In the genomic region with DNA sequence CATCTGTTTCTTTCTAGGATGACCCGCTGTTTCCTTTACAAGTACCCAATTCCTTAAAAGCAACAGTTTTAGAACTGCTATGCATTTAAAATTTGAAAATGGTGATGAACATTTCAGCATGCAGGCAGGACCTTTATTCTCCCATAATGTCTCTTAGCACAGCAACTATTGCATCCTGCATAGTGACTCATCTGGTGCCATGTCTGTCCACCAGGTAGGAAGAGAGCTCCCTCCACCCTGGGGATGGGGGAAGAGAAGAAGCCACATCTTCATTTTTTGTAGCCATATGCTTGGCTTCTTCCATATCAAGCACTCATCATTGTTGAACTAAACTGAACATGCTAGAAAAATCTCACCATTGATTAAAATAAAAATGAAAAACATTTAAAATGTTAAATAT, we compare ENCODE assay signal across 30 cellular contexts. TPM values are rescaled to one million over a fixed set of nuclear protein-coding genes. Genes with fewer than 3 reads are reported as not detected.
DNase-seq lines count a peak whose midpoint lies in the region; ATAC-seq, FAIRE-seq and TF ChIP-seq lines count a peak whose summit lies in the region.
"Had no signal": no experiment of that assay in that cellular context is flagged by ENCODE, and none has a peak within 500 bp of the region (broad histone marks: within the 10 kb centered on the region; RNA-seq: fewer than 3 reads in every experiment).

No MANE protein-coding gene starts in this region.

- H2AFZ ChIP-seq in K562 (ENCODE audit: low read depth, low read length): no peak overlapping the region

- H3K36me3 ChIP-seq in K562 (ENCODE audit: control insufficient read depth, insufficient read depth, low read length) (no peaks in the 10 kb centered on the region), A673 (ENCODE audit: insufficient read depth, low read length, poor library complexity, severe bottlenecking) (no peaks in the 10 kb centered on the region)
- H3K36me3 ChIP-seq: breast epithelium, MG63, transverse colon had no signal

- TF ChIP-seq POLR2A in GM12892 (IDR thresholded peaks at IDR 0.05; ENCODE audit: low read depth, low read length) (no peak), K562 (conservative IDR thresholded peaks at IDR 0.05) (no peak)

- 89% methylated on average over 1 of the region's 1 CpG for WGBS in K562 (ENCODE audit: insufficient coverage, low coverage, missing lambda C conversion rate)

- peaks cover 11% of the 10 kb centered on the region for H3K9me3 Mint-ChIP-seq in activated CD4-positive, alpha-beta T cell treated with anti-CD3 and anti-CD28 coated beads, Interleukin-2, amount 10 ng/mL, durations not matched to agents 7 days and 5 days
- H3K9me3 Mint-ChIP-seq: CD4-positive, alpha-beta T cell; IgD-negative memory B cell had no signal

- no peaks in the 10 kb centered on the region; a peak in 1 of 5 replicates for H3K4me1 ChIP-seq in K562 (replicated peaks in 1 of 2; ENCODE audit: control insufficient read depth in 2 of 2, insufficient read depth in 2 of 2, low read length in 2 of 2)
- H3K4me1 ChIP-seq in A673 (ENCODE audit: insufficient read depth, low read length, poor library complexity, severe bottlenecking): no peaks in the 10 kb centered on the region
- H3K4me1 ChIP-seq: breast epithelium, transverse colon had no signal

- no peaks in the 10 kb centered on the region for H3K27me3 Mint-ChIP-seq in activated CD4-positive, alpha-beta T cell treated with anti-CD3 and anti-CD28 coated beads, Interleukin-2, amount 10 ng/mL, durations not matched to agents 7 days and 5 days
- H3K27me3 Mint-ChIP-seq: activated CD4-positive, alpha-beta T cell treated with anti-CD3 and anti-CD28 coated beads for 36 hours; CD4-positive, alpha-beta T cell; IgD-negative memory B cell; naive thymus-derived CD8-positive, alpha-beta T cell had no signal

- BruUV-seq in K562 (replicated peaks; lab: Mats Ljungman, UMichigan) (no TSS peak), A673 (replicated peaks; lab: Mats Ljungman, UMichigan) (no TSS peak)

- CTCF ChIA-PET in activated CD4-positive, alpha-beta T cell treated with anti-CD3 and anti-CD28 coated beads, Interleukin-2, amount 10 ng/mL, durations not matched to agents 7 days and 5 days (lab: Charles Lee): interaction anchor here (0.7 to 2.2 kb wide), 5 partner anchors 8 to 16 kb away, joined by 3 to 10 read pairs (median 3); no protein-coding TSS in a partner anchor
- CTCF ChIA-PET in K562 (lab: Yijun Ruan, JAX; ENCODE audit: low intra/inter-chr PET ratio): no interaction called here
- CTCF ChIA-PET in A673 (lab: Charles Lee): no interaction called here

- 0 out of 3 replicates have a peak, but pooled peaks have one; percentile 51 for ATAC-seq in K562
- ATAC-seq in GM19328 (IDR thresholded peaks at IDR 0.05; ENCODE audit: unreplicated experiment): no peak
- ATAC-seq: activated CD4-positive, alpha-beta T cell treated with anti-CD3 and anti-CD28 coated beads for 36 hours; left ventricle myocardium superior; naive thymus-derived CD8-positive, alpha-beta T cell had no signal

- DNase-seq in activated CD4-positive, alpha-beta T cell treated with anti-CD3 and anti-CD28 coated beads, Interleukin-2, amount 10 ng/mL, durations not matched to agents 7 days and 5 days: no peak
- no peak for DNase-seq in activated CD4-positive, alpha-beta T cell treated with anti-CD3 and anti-CD28 coated beads, Interleukin-2, amount 50 U/mL, for 48 hours
- DNase-seq in GM12892 (ENCODE audit: insufficient read length) (no peak), RCC 7860 (ENCODE audit: low spot score) (peak; percentile 33), K562 (ENCODE audit: extremely low read depth in 1 of 4, low spot score in 3 of 4) (no peak), NCI-H1436 (lab: John Stamatoyannopoulos, UW) (no peak), A673 (ENCODE audit: low spot score) (no peak)
- DNase-seq: activated CD4-positive, alpha-beta T cell treated with anti-CD3 and anti-CD28 coated beads for 36 hours; activated CD8-positive, alpha-beta memory T cell treated with anti-CD3 and anti-CD28 coated beads, Interleukin-2, amount 50 U/mL, for 48 hours; activated naive CD4-positive, alpha-beta T cell; AML-193; CD4-positive, alpha-beta T cell; glutamatergic neuron; HCEC 1CT; left ventricle myocardium superior; MG63; midbrain; naive thymus-derived CD8-positive, alpha-beta T cell; NCI-H1105 treated with DMSO at 0.1 percent for 48 hours; NCI-H2029 treated with DMSO at 0.1 percent for 48 hours; NCI-H69; transverse colon had no signal

- POLR2A ChIA-PET in activated CD4-positive, alpha-beta T cell treated with anti-CD3 and anti-CD28 coated beads, Interleukin-2, amount 10 ng/mL, durations not matched to agents 7 days and 5 days (lab: Charles Lee): interaction anchor here (0.7 kb wide), 1 partner anchor 9 kb away, joined by 3 read pairs; no protein-coding TSS in a partner anchor
- POLR2A ChIA-PET in K562 (lab: Yijun Ruan, JAX): no interaction called here
- POLR2A ChIA-PET in A673 (lab: Charles Lee; ENCODE audit: low non-redundant PET): no interaction called here

- H3K4me1 Mint-ChIP-seq in activated CD4-positive, alpha-beta T cell treated with anti-CD3 and anti-CD28 coated beads, Interleukin-2, amount 10 ng/mL, durations not matched to agents 7 days and 5 days: peaks cover 69% of the 10 kb centered on the region

- no peaks in the 10 kb centered on the region for H3K79me2 ChIP-seq in K562 (ENCODE audit: control insufficient read depth, insufficient read depth, low read length)

- intact Hi-C loops in K562 (cut with micrococcal nuclease) (no loop called here), A673 (cut with micrococcal nuclease; ENCODE audit: unreplicated experiment) (no loop called here)

- FAIRE-seq in GM12892 (lab: Jason Lieb, UNC) (peak; percentile 90), RCC 7860 (lab: Jason Lieb, UNC) (peak; percentile 26), K562 (lab: Jason Lieb, UNC) (no peak)
- FAIRE-seq: A204.1, D721Med had no signal

- H3K27ac ChIP-seq in K562 (ENCODE audit: extremely low read depth, low read depth, low read length) (no peak overlapping the region), A673 (ENCODE audit: low read depth, low read length, poor library complexity, severe bottlenecking) (no peak overlapping the region)
- H3K27ac ChIP-seq: breast epithelium, SK-N-MC had no signal

- peak overlapping the region; percentile 90 for H3K27ac Mint-ChIP-seq in activated CD4-positive, alpha-beta T cell treated with anti-CD3 and anti-CD28 coated beads, Interleukin-2, amount 10 ng/mL, durations not matched to agents 7 days and 5 days
- H3K27ac Mint-ChIP-seq: activated CD4-positive, alpha-beta T cell treated with anti-CD3 and anti-CD28 coated beads for 36 hours; CD4-positive, alpha-beta T cell; IgD-negative memory B cell had no signal

- H3K27me3 ChIP-seq in K562 (ENCODE audit: control insufficient read depth in 2 of 2, insufficient read depth in 2 of 2, low read length in 2 of 2): no peaks in the 10 kb centered on the region
- H3K27me3 ChIP-seq in A673 (replicated peaks; ENCODE audit: insufficient read depth, low read depth, low read length, poor library complexity): peaks cover 22% of the 10 kb centered on the region
- H3K27me3 ChIP-seq: breast epithelium, MG63, transverse colon had no signal

- in situ Hi-C loops in K562 (cut with MboI): no loop called here

- no peaks in the 10 kb centered on the region for H4K20me1 ChIP-seq in K562 (replicated peaks; ENCODE audit: control insufficient read depth, insufficient read depth, low read length)

- no peak for TF ChIP-seq EP300 in K562 (IDR thresholded peaks at IDR 0.05; ENCODE audit: low read length)

- peaks cover 45% of the 10 kb centered on the region for H3K36me3 Mint-ChIP-seq in activated CD4-positive, alpha-beta T cell treated with anti-CD3 and anti-CD28 coated beads, Interleukin-2, amount 10 ng/mL, durations not matched to agents 7 days and 5 days (ENCODE audit: low read depth)
- H3K36me3 Mint-ChIP-seq: naive thymus-derived CD8-positive, alpha-beta T cell had no signal

- H3K4me3 ChIP-seq in K562 (no peak overlapping the region), A673 (ENCODE audit: low read depth, low read length, poor library complexity, severe bottlenecking) (no peak overlapping the region)
- H3K4me3 ChIP-seq: breast epithelium, MG63, SK-N-MC, transverse colon had no signal

- H3K9me3 ChIP-seq in K562 (replicated peaks; ENCODE audit: control insufficient read depth, insufficient read depth, low read depth, low read length) (no peaks in the 10 kb centered on the region), A673 (ENCODE audit: low read depth, low read length, poor library complexity, severe bottlenecking) (no peaks in the 10 kb centered on the region)
- H3K9me3 ChIP-seq: breast epithelium, MG63, transverse colon had no signal

- no peaks in the 10 kb centered on the region for H3K9me1 ChIP-seq in K562 (ENCODE audit: control insufficient read depth, insufficient read depth, low read length)

- TF ChIP-seq RAD21 in K562 (CRISPR knock-in tag; conservative IDR thresholded peaks at IDR 0.05 in 1 of 2, IDR thresholded peaks at IDR 0.05 in 1 of 2): no peak

- no peak overlapping the region for H3K4me2 ChIP-seq in K562 (ENCODE audit: insufficient read depth, low read length)

- TF ChIP-seq CTCF in K562 (IDR thresholded peaks at IDR 0.05 in 2 of 3, conservative IDR thresholded peaks at IDR 0.05 in 1 of 3; ENCODE audit: insufficient read depth in 2 of 3, low read depth in 1 of 3, low read length in 3 of 3) (no peak), A673 (conservative IDR thresholded peaks at IDR 0.05; ENCODE audit: low read depth, low read length) (no peak)

- no peak overlapping the region for H3K4me3 Mint-ChIP-seq in activated CD4-positive, alpha-beta T cell treated with anti-CD3 and anti-CD28 coated beads, Interleukin-2, amount 10 ng/mL, durations not matched to agents 7 days and 5 days
- H3K4me3 Mint-ChIP-seq: activated CD4-positive, alpha-beta T cell treated with anti-CD3 and anti-CD28 coated beads for 36 hours; CD4-positive, alpha-beta T cell; IgD-negative memory B cell; naive thymus-derived CD8-positive, alpha-beta T cell had no signal

- H3K9ac ChIP-seq in K562 (ENCODE audit: insufficient read depth in 1 of 2, low read depth in 2 of 2, low read length in 2 of 2): no peak overlapping the region

RNA-seq across cellular contexts. Expression of gene GPR15, which starts 9.9 kb away (rescaled TPM):
- 10 to 100 TPM; 31.0 to 35.0 TPM for total RNA-seq in activated CD4-positive, alpha-beta T cell treated with anti-CD3 and anti-CD28 coated beads, Interleukin-2, amount 10 ng/mL, durations not matched to agents 7 days and 5 days
- 124 TPM for polyA plus RNA-seq in GM12892 (2012; ENCODE audit: missing spikeins)
- not detected in 2 replicates for total RNA-seq in K562 (2011; cell fraction: chromatin; rRNA removed; ENCODE audit: low replicate concordance)
- not detected in 2 replicates for total RNA-seq in K562 (2011; cell fraction: nucleolus; rRNA removed)
- not detected in 2 replicates for total RNA-seq in K562 (2011; cell fraction: nucleoplasm; rRNA removed)
- total RNA-seq in K562 (2014; rRNA removed) (not detected in 2 replicates), K562 (2014; rRNA removed; fragmentation: Illumina TruSeq; extraction: Trizol) (not detected in 2 replicates), K562 (2015; rRNA removed; fragmentation: Illumina TruSeq; extraction: Trizol) (not detected in 2 replicates), K562 (2021) (0.13 TPM in 1 of 2 replicates, not detected in the other), A673 (2021) (not detected in 2 replicates)
- polyA plus RNA-seq in K562 (2011; rRNA removed) (not detected in 2 replicates), K562 (2014; fragmentation: Illumina TruSeq; extraction: Trizol) (not detected in 2 replicates), K562 (2014; fragmentation: Nextera tagmentation; extraction: Ambion mirVana) (not detected), K562 (2014; rRNA removed) (not detected in 2 replicates)
- polyA plus RNA-seq in K562 (2011; cell fraction: cytosol; rRNA removed): not detected in 2 replicates
- polyA plus RNA-seq in K562 (2011; cell fraction: nucleus; rRNA removed): not detected in 2 replicates
- polyA plus RNA-seq in K562 (2012): not detected in 2 replicates
- not detected in 2 replicates for polyA minus RNA-seq in K562 (2011; rRNA and poly(A)+ RNA removed)
- polyA minus RNA-seq in K562 (2011; cell fraction: cytosol; rRNA and poly(A)+ RNA removed): not detected in 2 replicates
- polyA minus RNA-seq in K562 (2011; cell fraction: nucleus; rRNA and poly(A)+ RNA removed): not detected in 2 replicates
- total RNA-seq: left ventricle myocardium superior, osteoblast had no signal

RNA-seq across cellular contexts. Expression of gene CLDND1, which starts 19.0 kb away (rescaled TPM):
- total RNA-seq in activated CD4-positive, alpha-beta T cell treated with anti-CD3 and anti-CD28 coated beads, Interleukin-2, amount 10 ng/mL, durations not matched to agents 7 days and 5 days: 100 to 1,000 TPM; 399 to 432 TPM
- polyA plus RNA-seq in GM12892 (2012; ENCODE audit: missing spikeins): 98.8 TPM
- 103 and 254 TPM in 2 replicates for total RNA-seq in K562 (2011; cell fraction: chromatin; rRNA removed; ENCODE audit: low replicate concordance)
- 74.7 and 99.4 TPM in 2 replicates for total RNA-seq in K562 (2011; cell fraction: nucleolus; rRNA removed)
- total RNA-seq in K562 (2011; cell fraction: nucleoplasm; rRNA removed): 136 and 172 TPM in 2 replicates
- 36.8 and 38.5 TPM in 2 replicates for total RNA-seq in K562 (2014; rRNA removed)
- total RNA-seq in K562 (2014; rRNA removed; fragmentation: Illumina TruSeq; extraction: Trizol): 37.1 and 43.0 TPM in 2 replicates
- total RNA-seq in K562 (2015; rRNA removed; fragmentation: Illumina TruSeq; extraction: Trizol): 28.8 and 29.2 TPM in 2 replicates
- 44.5 and 52.8 TPM in 2 replicates for total RNA-seq in K562 (2021)
- 135 and 141 TPM in 2 replicates for polyA plus RNA-seq in K562 (2011; rRNA removed)
- 67.6 and 189 TPM in 2 replicates for polyA plus RNA-seq in K562 (2011; cell fraction: cytosol; rRNA removed)
- polyA plus RNA-seq in K562 (2011; cell fraction: nucleus; rRNA removed): 164 and 248 TPM in 2 replicates
- polyA plus RNA-seq in K562 (2012): 49.7 and 54.0 TPM in 2 replicates
- polyA plus RNA-seq in K562 (2014; fragmentation: Illumina TruSeq; extraction: Trizol): 68.6 and 75.0 TPM in 2 replicates
- 100 to 1,000 TPM in 1 of 2 experiments, 10 to 100 TPM in 1; 75.1 to 113 TPM for polyA plus RNA-seq in K562 (2014; fragmentation: Nextera tagmentation; extraction: Ambion mirVana)
- 60.7 and 69.2 TPM in 2 replicates for polyA plus RNA-seq in K562 (2014; rRNA removed)
- 146 and 154 TPM in 2 replicates for polyA minus RNA-seq in K562 (2011; rRNA and poly(A)+ RNA removed)
- polyA minus RNA-seq in K562 (2011; cell fraction: cytosol; rRNA and poly(A)+ RNA removed): 54.4 and 65.9 TPM in 2 replicates
- 65.6 and 113 TPM in 2 replicates for polyA minus RNA-seq in K562 (2011; cell fraction: nucleus; rRNA and poly(A)+ RNA removed)
- total RNA-seq in A673 (2021): 90.7 and 95.6 TPM in 2 replicates

RNA-seq across cellular contexts. Expression of gene OR5K2, which starts 44.2 kb away (rescaled TPM):
- not detected for total RNA-seq in activated CD4-positive, alpha-beta T cell treated with anti-CD3 and anti-CD28 coated beads, Interleukin-2, amount 10 ng/mL, durations not matched to agents 7 days and 5 days
- not detected for polyA plus RNA-seq in GM12892 (2012; ENCODE audit: missing spikeins)
- total RNA-seq in K562 (2011; cell fraction: chromatin; rRNA removed; ENCODE audit: low replicate concordance): not detected in 2 replicates
- not detected in 2 replicates for total RNA-seq in K562 (2011; cell fraction: nucleolus; rRNA removed)
- total RNA-seq in K562 (2011; cell fraction: nucleoplasm; rRNA removed): not detected in 2 replicates
- not detected in 2 replicates for total RNA-seq in K562 (2014; rRNA removed)
- total RNA-seq in K562 (2014; rRNA removed; fragmentation: Illumina TruSeq; extraction: Trizol): not detected in 2 replicates
- not detected in 2 replicates for total RNA-seq in K562 (2015; rRNA removed; fragmentation: Illumina TruSeq; extraction: Trizol)
- not detected in 2 replicates for total RNA-seq in K562 (2021)
- not detected in 2 replicates for polyA plus RNA-seq in K562 (2011; rRNA removed)
- polyA plus RNA-seq in K562 (2011; cell fraction: cytosol; rRNA removed): not detected in 2 replicates
- not detected in 2 replicates for polyA plus RNA-seq in K562 (2011; cell fraction: nucleus; rRNA removed)
- polyA plus RNA-seq in K562 (2012): not detected in 2 replicates
- not detected in 2 replicates for polyA plus RNA-seq in K562 (2014; fragmentation: Illumina TruSeq; extraction: Trizol)
- polyA plus RNA-seq in K562 (2014; fragmentation: Nextera tagmentation; extraction: Ambion mirVana): not detected
- not detected in 2 replicates for polyA plus RNA-seq in K562 (2014; rRNA removed)
- polyA minus RNA-seq in K562 (2011; rRNA and poly(A)+ RNA removed): not detected in 2 replicates
- not detected in 2 replicates for polyA minus RNA-seq in K562 (2011; cell fraction: cytosol; rRNA and poly(A)+ RNA removed)
- polyA minus RNA-seq in K562 (2011; cell fraction: nucleus; rRNA and poly(A)+ RNA removed): not detected in 2 replicates
- not detected in 2 replicates for total RNA-seq in A673 (2021)
- total RNA-seq: activated CD4-positive, alpha-beta T cell treated with anti-CD3 and anti-CD28 coated beads for 36 hours; breast epithelium; CD4-positive, alpha-beta T cell; left ventricle myocardium superior; naive thymus-derived CD8-positive, alpha-beta T cell; osteoblast; T-helper 2 cell treated with Interferon-gamma antibody and Interleukin-4, amounts not matched to agents 100 ng/mL and 5 ng/mL, for 36 hours; transverse colon had no signal
- polyA plus RNA-seq: IgD-negative memory B cell; naive thymus-derived CD8-positive, alpha-beta T cell had no signal

RNA-seq across cellular contexts. Expression of gene CPOX, which starts 51.7 kb away (rescaled TPM):
- total RNA-seq in activated CD4-positive, alpha-beta T cell treated with anti-CD3 and anti-CD28 coated beads, Interleukin-2, amount 10 ng/mL, durations not matched to agents 7 days and 5 days: 10 to 100 TPM; 60.4 to 66.3 TPM
- polyA plus RNA-seq in GM12892 (2012; ENCODE audit: missing spikeins): 91.8 TPM
- total RNA-seq in K562 (2011; cell fraction: chromatin; rRNA removed; ENCODE audit: low replicate concordance): 66.8 and 112 TPM in 2 replicates
- total RNA-seq in K562 (2011; cell fraction: nucleolus; rRNA removed): 37.4 and 46.7 TPM in 2 replicates
- total RNA-seq in K562 (2011; cell fraction: nucleoplasm; rRNA removed): 59.3 and 65.6 TPM in 2 replicates
- total RNA-seq in K562 (2014; rRNA removed) (42.4 and 43.8 TPM in 2 replicates), K562 (2014; rRNA removed; fragmentation: Illumina TruSeq; extraction: Trizol) (24.8 and 28.4 TPM in 2 replicates), K562 (2015; rRNA removed; fragmentation: Illumina TruSeq; extraction: Trizol) (17.7 and 18.9 TPM in 2 replicates), K562 (2021) (28.4 and 31.4 TPM in 2 replicates), A673 (2021) (25.8 and 27.7 TPM in 2 replicates)
- polyA plus RNA-seq in K562 (2011; rRNA removed) (76.7 and 82.1 TPM in 2 replicates), K562 (2014; fragmentation: Illumina TruSeq; extraction: Trizol) (20.7 and 25.7 TPM in 2 replicates), K562 (2014; fragmentation: Nextera tagmentation; extraction: Ambion mirVana) (10 to 100 TPM; 14.6 to 17.4 TPM), K562 (2014; rRNA removed) (23.0 and 28.6 TPM in 2 replicates)
- polyA plus RNA-seq in K562 (2011; cell fraction: cytosol; rRNA removed): 46.4 and 49.0 TPM in 2 replicates
- 122 and 125 TPM in 2 replicates for polyA plus RNA-seq in K562 (2011; cell fraction: nucleus; rRNA removed)
- polyA plus RNA-seq in K562 (2012): 31.4 and 34.0 TPM in 2 replicates
- polyA minus RNA-seq in K562 (2011; rRNA and poly(A)+ RNA removed): 54.0 and 58.4 TPM in 2 replicates
- 27.6 and 36.0 TPM in 2 replicates for polyA minus RNA-seq in K562 (2011; cell fraction: cytosol; rRNA and poly(A)+ RNA removed)
- 38.9 and 49.3 TPM in 2 replicates for polyA minus RNA-seq in K562 (2011; cell fraction: nucleus; rRNA and poly(A)+ RNA removed)

Comparison
In these comparisons a context has a peak if more than half of its experiments do, and no peak if none do; other contexts are left out.
1. RNA of gene GPR15, which starts 9.9 kb away (total RNA-seq): 31.0 to 35.0 TPM in activated CD4-positive, alpha-beta T cell treated with anti-CD3 and anti-CD28 coated beads, Interleukin-2, amount 10 ng/mL, durations not matched to agents 7 days and 5 days; 0.13 TPM in K562 and not detected in A673; every median in the first group is over 10 times any median in the second.